In the genomic region with DNA sequence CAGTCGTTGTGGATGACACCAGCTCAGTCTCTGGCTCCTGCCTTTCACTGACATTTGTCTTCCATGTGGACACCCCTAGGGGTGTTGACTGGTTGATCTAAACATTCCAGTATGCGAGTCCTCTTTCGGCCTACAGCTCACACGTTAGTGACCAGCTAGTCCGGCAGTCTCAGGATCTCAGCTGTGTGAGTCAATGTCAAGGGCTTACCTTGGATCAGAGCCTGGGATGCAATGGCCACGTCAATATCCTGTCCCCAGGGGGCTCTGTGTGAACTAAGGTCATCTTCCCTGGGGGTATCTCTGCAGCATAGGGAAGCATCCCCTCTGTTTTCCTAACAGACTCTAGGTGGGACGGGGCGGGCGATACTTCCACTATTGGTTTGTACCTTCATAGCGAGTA, we compare ENCODE assay signal across 1 cellular context.
TF ChIP-seq lines count a peak whose summit lies in the region.

No MANE protein-coding gene starts in this region.

TF ChIP-seq in A549, 52 proteins besides CTCF, POLR2A, EP300 and RAD21 (continued from another document):
- TF ChIP-seq, protein P1, sequence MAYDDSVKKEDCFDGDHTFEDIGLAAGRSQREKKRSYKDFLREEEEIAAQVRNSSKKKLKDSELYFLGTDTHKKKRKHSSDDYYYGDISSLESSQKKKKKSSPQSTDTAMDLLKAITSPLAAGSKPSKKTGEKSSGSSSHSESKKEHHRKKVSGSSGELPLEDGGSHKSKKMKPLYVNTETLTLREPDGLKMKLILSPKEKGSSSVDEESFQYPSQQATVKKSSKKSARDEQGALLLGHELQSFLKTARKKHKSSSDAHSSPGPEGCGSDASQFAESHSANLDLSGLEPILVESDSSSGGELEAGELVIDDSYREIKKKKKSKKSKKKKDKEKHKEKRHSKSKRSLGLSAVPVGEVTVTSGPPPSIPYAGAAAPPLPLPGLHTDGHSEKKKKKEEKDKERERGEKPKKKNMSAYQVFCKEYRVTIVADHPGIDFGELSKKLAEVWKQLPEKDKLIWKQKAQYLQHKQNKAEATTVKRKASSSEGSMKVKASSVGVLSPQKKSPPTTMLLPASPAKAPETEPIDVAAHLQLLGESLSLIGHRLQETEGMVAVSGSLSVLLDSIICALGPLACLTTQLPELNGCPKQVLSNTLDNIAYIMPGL (CRISPR knock-in tag; IDR thresholded peaks at IDR 0.05; ENCODE audit: borderline replicate concordance): no peak
- TF ChIP-seq, protein P2, sequence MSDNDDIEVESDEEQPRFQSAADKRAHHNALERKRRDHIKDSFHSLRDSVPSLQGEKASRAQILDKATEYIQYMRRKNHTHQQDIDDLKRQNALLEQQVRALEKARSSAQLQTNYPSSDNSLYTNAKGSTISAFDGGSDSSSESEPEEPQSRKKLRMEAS (IDR thresholded peaks at IDR 0.05): peak; percentile 58
- no peak for TF ChIP-seq FOSL2 (IDR thresholded peaks at IDR 0.05)
- TF ChIP-seq FOSL2 (CRISPR knock-in tag; IDR thresholded peaks at IDR 0.05): peak; percentile 58
- no peak for TF ChIP-seq EHF (CRISPR knock-in tag; IDR thresholded peaks at IDR 0.05)
- TF ChIP-seq ESRRA (IDR thresholded peaks at IDR 0.05; ENCODE audit: borderline replicate concordance, low read length): no peak
- peak in 1 of 2 experiments; percentile 47; a peak in 2 of 5 replicates for TF ChIP-seq JUN (IDR thresholded peaks at IDR 0.05)
- TF ChIP-seq MYC (IDR thresholded peaks at IDR 0.05; ENCODE audit: borderline replicate concordance, low read length): no peak
- no peak for TF ChIP-seq NR3C1 (IDR thresholded peaks at IDR 0.05)
- no peak for TF ChIP-seq MAZ (IDR thresholded peaks at IDR 0.05; ENCODE audit: borderline replicate concordance, low read depth, low read length)
- TF ChIP-seq HDAC2 (IDR thresholded peaks at IDR 0.05): no peak
- no peak for TF ChIP-seq RARB (CRISPR knock-in tag; IDR thresholded peaks at IDR 0.05)
- no peak for TF ChIP-seq MAFK (IDR thresholded peaks at IDR 0.05; ENCODE audit: partially characterized antibody)
- peak; percentile 47; the same call in 1 of the 2 replicates for TF ChIP-seq GATA3 (IDR thresholded peaks at IDR 0.05; ENCODE audit: borderline replicate concordance)
